ENCODE assay signal across 28 cellular contexts in genomic region chr16:4275861-4276260, GRCh38. TPM values are rescaled to one million over a fixed set of nuclear protein-coding genes. Genes with fewer than 3 reads are reported as not detected.
A peak's percentile ranks its signal among the peaks of the same experiment; 100 is the strongest.
DNase-seq lines count a peak whose midpoint lies in the region; ATAC-seq and TF ChIP-seq lines count a peak whose summit lies in the region.
"Had no signal": no experiment of that assay in that cellular context is flagged by ENCODE, and none has a peak within 500 bp of the region (broad histone marks: within the 10 kb centered on the region; RNA-seq: fewer than 3 reads in every experiment).

No MANE protein-coding gene starts in this region.

- H3K4me3 Mint-ChIP-seq in Caco-2 (ENCODE audit: unreplicated experiment) (peak overlapping the region; percentile 29), neural progenitor cell (peak overlapping the region; percentile 24)
- H3K4me3 Mint-ChIP-seq in activated T-helper 2 cell treated with anti-CD3 and anti-CD28 coated beads, Interferon-gamma antibody, Interleukin-2, Interleukin-4, amounts not matched to agents 10 μg/mL and 5 μg/mL and 100 μg/mL, durations not matched to agents 14 hours and 24 hours and 36 hours (ENCODE audit: low read depth): peak overlapping the region; percentile 37

- H3K27me3 ChIP-seq in BLaER1 (no peaks in the 10 kb centered on the region), Caco-2 (replicated peaks; ENCODE audit: control insufficient read depth, insufficient read depth, low read length) (no peaks in the 10 kb centered on the region), neural progenitor cell (no peaks in the 10 kb centered on the region), suprapubic skin (no peaks in the 10 kb centered on the region)
- H3K27me3 ChIP-seq: MG63, SJSA1 had no signal

- BruUV-seq in Caco-2 (replicated peaks; lab: Mats Ljungman, UMichigan): no TSS peak

- no peak for TF ChIP-seq CTCF in Caco-2 (IDR thresholded peaks at IDR 0.05; ENCODE audit: insufficient read depth in 1 of 2, low read depth in 1 of 2, low read length in 1 of 2, severe bottlenecking in 1 of 2, unreplicated experiment in 1 of 2)
- TF ChIP-seq CTCF in neural progenitor cell (IDR thresholded peaks at IDR 0.05): no peak
- no peak for TF ChIP-seq CTCF in suprapubic skin (IDR thresholded peaks at IDR 0.05)

- H3K27ac ChIP-seq in BLaER1 (no peak overlapping the region), neural progenitor cell (no peak overlapping the region), suprapubic skin (no peak overlapping the region)
- H3K27ac ChIP-seq: A549, GM23248, PC-9, SJSA1 had no signal

- 82% methylated on average over 6 of the region's 6 CpGs for WGBS in suprapubic skin

- H3K9ac ChIP-seq in BLaER1 (no peak overlapping the region), neural progenitor cell (no peak overlapping the region)
- H3K9ac ChIP-seq: GM23248 had no signal

- intact Hi-C loops in Caco-2 (cut with micrococcal nuclease; ENCODE audit: unreplicated experiment): no loop called here
- intact Hi-C loops in activated T-helper 2 cell treated with anti-CD3 and anti-CD28 coated beads, Interferon-gamma antibody, Interleukin-2, Interleukin-4, amounts not matched to agents 10 μg/mL and 5 μg/mL and 100 μg/mL, durations not matched to agents 14 hours and 24 hours and 36 hours (cut with micrococcal nuclease): loop anchor here (10.0 kb wide), 1 partner anchor 561 kb away; the partner anchor contains the start of gene TRAP1

- H3K27ac Mint-ChIP-seq in Caco-2 (ENCODE audit: unreplicated experiment) (no peak overlapping the region), neural progenitor cell (no peak overlapping the region)
- H3K27ac Mint-ChIP-seq in activated T-helper 2 cell treated with anti-CD3 and anti-CD28 coated beads, Interferon-gamma antibody, Interleukin-2, Interleukin-4, amounts not matched to agents 10 μg/mL and 5 μg/mL and 100 μg/mL, durations not matched to agents 14 hours and 24 hours and 36 hours: no peak overlapping the region

- H3K9me3 Mint-ChIP-seq in Caco-2 (ENCODE audit: unreplicated experiment): no peaks in the 10 kb centered on the region
- H3K9me3 Mint-ChIP-seq in activated T-helper 2 cell treated with anti-CD3 and anti-CD28 coated beads, Interferon-gamma antibody, Interleukin-2, Interleukin-4, amounts not matched to agents 10 μg/mL and 5 μg/mL and 100 μg/mL, durations not matched to agents 14 hours and 24 hours and 36 hours: peaks cover 3% of the 10 kb centered on the region
- H3K9me3 Mint-ChIP-seq in neural progenitor cell: no peaks in the 10 kb centered on the region

- POLR2A ChIA-PET in Caco-2 (lab: Charles Lee): no interaction called here

- H3K36me3 ChIP-seq in BLaER1: 0 out of 2 replicates have a peak, but pooled peaks cover 3% of the 10 kb centered on the region
- no peaks in the 10 kb centered on the region for H3K36me3 ChIP-seq in Caco-2 (ENCODE audit: control insufficient read depth, insufficient read depth, low read length)
- H3K36me3 ChIP-seq in neural progenitor cell: no peaks in the 10 kb centered on the region
- H3K36me3 ChIP-seq in suprapubic skin: no peaks in the 10 kb centered on the region
- H3K36me3 ChIP-seq: SJSA1 had no signal

- H3K36me3 Mint-ChIP-seq in Caco-2 (ENCODE audit: insufficient read depth, unreplicated experiment): peaks cover 31% of the 10 kb centered on the region
- no peaks in the 10 kb centered on the region for H3K36me3 Mint-ChIP-seq in activated T-helper 2 cell treated with anti-CD3 and anti-CD28 coated beads, Interferon-gamma antibody, Interleukin-2, Interleukin-4, amounts not matched to agents 10 μg/mL and 5 μg/mL and 100 μg/mL, durations not matched to agents 14 hours and 24 hours and 36 hours (ENCODE audit: low read depth)
- H3K36me3 Mint-ChIP-seq in neural progenitor cell: no peaks in the 10 kb centered on the region

- H3F3A ChIP-seq in neural progenitor cell (ENCODE audit: low read depth): peaks cover 45% of the 10 kb centered on the region

- H3K79me2 ChIP-seq in neural progenitor cell (ENCODE audit: low read depth): peaks cover 35% of the 10 kb centered on the region

- H3K4me2 ChIP-seq in BLaER1: peak overlapping the region; percentile 98
- no peak overlapping the region for H3K4me2 ChIP-seq in neural progenitor cell
- H3K4me2 ChIP-seq: A549, PC-9 had no signal

- no peak overlapping the region for H3K4me3 ChIP-seq in BLaER1
- H3K4me3 ChIP-seq in Caco-2 (ENCODE audit: low read depth, low read length): no peak overlapping the region
- H3K4me3 ChIP-seq in neural progenitor cell: no peak overlapping the region
- no peak overlapping the region for H3K4me3 ChIP-seq in suprapubic skin
- H3K4me3 ChIP-seq: A549, GM23248, MG63, PC-9, SJSA1 had no signal

- no peak for TF ChIP-seq EP300 in suprapubic skin (IDR thresholded peaks at IDR 0.05)

- no peak for ATAC-seq in GM21825 (IDR thresholded peaks at IDR 0.05; ENCODE audit: unreplicated experiment)
- ATAC-seq: A549, HepG2 had no signal

- no peak overlapping the region for H2AFZ ChIP-seq in neural progenitor cell (replicated peaks)
- H2AFZ ChIP-seq: GM23248, PC-9 had no signal

- DNase-seq in Caco-2: no peak
- DNase-seq in activated T-helper 2 cell treated with anti-CD3 and anti-CD28 coated beads, Interferon-gamma antibody, Interleukin-2, Interleukin-4, amounts not matched to agents 10 μg/mL and 5 μg/mL and 100 μg/mL, durations not matched to agents 14 hours and 24 hours and 36 hours (ENCODE audit: low spot score): no peak
- no peak for DNase-seq in neural progenitor cell (ENCODE audit: low spot score)
- no peak for DNase-seq in Kasumi-1 (lab: John Stamatoyannopoulos, UW)
- DNase-seq in suprapubic skin (ENCODE audit: low spot score in 2 of 2): no peak
- DNase-seq: AML-193; C1 segment of cervical spinal cord; Calu3; CD8-positive, alpha-beta memory T cell; DMS79 treated with DMSO at 0.1 percent for 48 hours; GF-D8; GM23248; H7; KBM-7; MG63; NCI-H2029; NCI-H446 treated with DMSO at 0.1 percent for 48 hours; NCI-H526; NCI-H82; PC-9; Right ventricle myocardium superior had no signal

- H3K9me3 ChIP-seq in BLaER1 (0 out of 2 replicates have a peak, but pooled peaks cover 4% of the 10 kb centered on the region), Caco-2 (0 out of 2 replicates have a peak, but pooled peaks cover 2% of the 10 kb centered on the region), neural progenitor cell (ENCODE audit: low read depth) (no peaks in the 10 kb centered on the region), suprapubic skin (no peaks in the 10 kb centered on the region)
- H3K9me3 ChIP-seq: SJSA1 had no signal

- CTCF ChIA-PET in Caco-2 (lab: Charles Lee): no interaction called here

- H3K4me1 Mint-ChIP-seq in Caco-2 (ENCODE audit: low read depth, unreplicated experiment) (no peaks in the 10 kb centered on the region), neural progenitor cell (peaks cover 6% of the 10 kb centered on the region)
- peaks cover 2% of the 10 kb centered on the region for H3K4me1 Mint-ChIP-seq in activated T-helper 2 cell treated with anti-CD3 and anti-CD28 coated beads, Interferon-gamma antibody, Interleukin-2, Interleukin-4, amounts not matched to agents 10 μg/mL and 5 μg/mL and 100 μg/mL, durations not matched to agents 14 hours and 24 hours and 36 hours (ENCODE audit: low read depth)

- no peak for TF ChIP-seq POLR2A in suprapubic skin (IDR thresholded peaks at IDR 0.05)

- H3K4me1 ChIP-seq in BLaER1: peaks cover 26% of the 10 kb centered on the region
- H3K4me1 ChIP-seq in Caco-2: peaks cover under 1% of the 10 kb centered on the region; the same call in 1 of the 2 replicates
- peaks cover 2% of the 10 kb centered on the region for H3K4me1 ChIP-seq in neural progenitor cell
- H3K4me1 ChIP-seq in suprapubic skin: peaks cover 13% of the 10 kb centered on the region

- H4K20me1 ChIP-seq in BLaER1 (no peaks in the 10 kb centered on the region), neural progenitor cell (ENCODE audit: low read depth) (peaks cover under 1% of the 10 kb centered on the region)

- no peaks in the 10 kb centered on the region for H3K27me3 Mint-ChIP-seq in Caco-2 (ENCODE audit: insufficient read depth, unreplicated experiment)
- H3K27me3 Mint-ChIP-seq in activated T-helper 2 cell treated with anti-CD3 and anti-CD28 coated beads, Interferon-gamma antibody, Interleukin-2, Interleukin-4, amounts not matched to agents 10 μg/mL and 5 μg/mL and 100 μg/mL, durations not matched to agents 14 hours and 24 hours and 36 hours (ENCODE audit: low read depth): no peaks in the 10 kb centered on the region
- peaks cover 8% of the 10 kb centered on the region for H3K27me3 Mint-ChIP-seq in neural progenitor cell (ENCODE audit: insufficient read depth, low read depth)

RNA-seq across cellular contexts. Expression of gene TFAP4, which starts 3.0 kb away (rescaled TPM):
- total RNA-seq in Caco-2 (2022) (22.6 and 24.6 TPM in 2 replicates), neural progenitor cell (ENCODE audit: low replicate concordance) (19.8 and 24.8 TPM in 2 replicates), suprapubic skin (10 to 100 TPM; 12.0 to 18.3 (median 14.9) TPM)
- 40.4 and 41.9 TPM in 2 replicates for total RNA-seq in activated T-helper 2 cell treated with anti-CD3 and anti-CD28 coated beads, Interferon-gamma antibody, Interleukin-2, Interleukin-4, amounts not matched to agents 10 μg/mL and 5 μg/mL and 100 μg/mL, durations not matched to agents 14 hours and 24 hours and 36 hours

RNA-seq across cellular contexts. Expression of gene SRL, which starts 34.0 kb away (rescaled TPM):
- total RNA-seq in Caco-2 (2022) (not detected in 2 replicates), neural progenitor cell (ENCODE audit: low replicate concordance) (0.06 and 0.22 TPM in 2 replicates), suprapubic skin (1 to 10 TPM in 1 of 4 donors, under 1 TPM in 3; 0.16 to 1.4 (median 0.52) TPM)
- total RNA-seq in activated T-helper 2 cell treated with anti-CD3 and anti-CD28 coated beads, Interferon-gamma antibody, Interleukin-2, Interleukin-4, amounts not matched to agents 10 μg/mL and 5 μg/mL and 100 μg/mL, durations not matched to agents 14 hours and 24 hours and 36 hours: not detected in 2 replicates
- total RNA-seq: Calu3; CD8-positive, alpha-beta memory T cell; GM23248; H7; HepG2; HT1080; PC-9; RPMI7951 had no signal

RNA-seq across cellular contexts. Expression of gene GLIS2, which starts 40.0 kb away (rescaled TPM):
- total RNA-seq in Caco-2 (2022) (12.3 and 13.1 TPM in 2 replicates), neural progenitor cell (ENCODE audit: low replicate concordance) (0.15 and 1.3 TPM in 2 replicates), suprapubic skin (1 to 10 TPM; 1.1 to 3.1 (median 2.3) TPM)
- 2.1 and 2.5 TPM in 2 replicates for total RNA-seq in activated T-helper 2 cell treated with anti-CD3 and anti-CD28 coated beads, Interferon-gamma antibody, Interleukin-2, Interleukin-4, amounts not matched to agents 10 μg/mL and 5 μg/mL and 100 μg/mL, durations not matched to agents 14 hours and 24 hours and 36 hours
